Comparison of ENCODE assay signal across 1 cellular context in the genomic region with DNA sequence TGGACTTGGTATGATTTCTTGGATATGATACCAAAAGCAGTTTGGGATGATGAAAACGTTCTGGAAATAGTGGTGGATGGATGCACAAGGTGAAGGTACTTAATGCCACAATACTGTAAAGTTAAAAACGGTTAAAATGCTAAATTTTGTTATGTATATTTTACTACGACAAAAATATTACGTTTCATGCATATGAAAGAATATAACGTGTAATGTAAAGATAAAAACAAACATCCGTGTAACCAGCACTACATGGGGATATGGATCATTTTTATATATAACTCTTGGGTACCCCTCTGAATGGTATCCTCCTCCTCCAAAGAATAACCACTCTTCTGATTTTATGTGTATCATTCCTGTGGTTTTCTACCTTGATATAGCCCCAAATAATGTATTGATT.
TF ChIP-seq lines count a peak whose summit lies in the region.

No MANE protein-coding gene starts in this region.

TF ChIP-seq in K562, 482 proteins besides CTCF, POLR2A, EP300 and RAD21:
- TF ChIP-seq, protein P1, sequence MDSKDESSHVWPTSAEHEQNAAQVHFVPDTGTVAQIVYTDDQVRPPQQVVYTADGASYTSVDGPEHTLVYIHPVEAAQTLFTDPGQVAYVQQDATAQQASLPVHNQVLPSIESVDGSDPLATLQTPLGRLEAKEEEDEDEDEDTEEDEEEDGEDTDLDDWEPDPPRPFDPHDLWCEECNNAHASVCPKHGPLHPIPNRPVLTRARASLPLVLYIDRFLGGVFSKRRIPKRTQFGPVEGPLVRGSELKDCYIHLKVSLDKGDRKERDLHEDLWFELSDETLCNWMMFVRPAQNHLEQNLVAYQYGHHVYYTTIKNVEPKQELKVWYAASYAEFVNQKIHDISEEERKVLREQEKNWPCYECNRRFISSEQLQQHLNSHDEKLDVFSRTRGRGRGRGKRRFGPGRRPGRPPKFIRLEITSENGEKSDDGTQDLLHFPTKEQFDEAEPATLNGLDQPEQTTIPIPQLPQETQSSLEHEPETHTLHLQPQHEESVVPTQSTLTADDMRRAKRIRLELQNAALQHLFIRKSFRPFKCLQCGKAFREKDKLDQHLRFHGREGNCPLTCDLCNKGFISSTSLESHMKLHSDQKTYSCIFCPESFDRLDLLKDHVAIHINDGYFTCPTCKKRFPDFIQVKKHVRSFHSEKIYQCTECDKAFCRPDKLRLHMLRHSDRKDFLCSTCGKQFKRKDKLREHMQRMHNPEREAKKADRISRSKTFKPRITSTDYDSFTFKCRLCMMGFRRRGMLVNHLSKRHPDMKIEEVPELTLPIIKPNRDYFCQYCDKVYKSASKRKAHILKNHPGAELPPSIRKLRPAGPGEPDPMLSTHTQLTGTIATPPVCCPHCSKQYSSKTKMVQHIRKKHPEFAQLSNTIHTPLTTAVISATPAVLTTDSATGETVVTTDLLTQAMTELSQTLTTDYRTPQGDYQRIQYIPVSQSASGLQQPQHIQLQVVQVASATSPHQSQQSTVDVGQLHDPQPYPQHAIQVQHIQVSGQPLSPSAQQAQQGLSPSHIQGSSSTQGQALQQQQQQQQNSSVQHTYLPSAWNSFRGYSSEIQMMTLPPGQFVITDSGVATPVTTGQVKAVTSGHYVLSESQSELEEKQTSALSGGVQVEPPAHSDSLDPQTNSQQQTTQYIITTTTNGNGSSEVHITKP (IDR thresholded peaks at IDR 0.05; ENCODE audit: partially characterized antibody), result peak; percentile 80
- TF ChIP-seq XRCC3 (IDR thresholded peaks at IDR 0.05) (no peak), ZNF644 (tag; IDR thresholded peaks at IDR 0.05; ENCODE audit: low read depth) (0 out of 2 replicates have a peak, but pooled peaks have one; percentile 4)
- TF ChIP-seq, protein P2, sequence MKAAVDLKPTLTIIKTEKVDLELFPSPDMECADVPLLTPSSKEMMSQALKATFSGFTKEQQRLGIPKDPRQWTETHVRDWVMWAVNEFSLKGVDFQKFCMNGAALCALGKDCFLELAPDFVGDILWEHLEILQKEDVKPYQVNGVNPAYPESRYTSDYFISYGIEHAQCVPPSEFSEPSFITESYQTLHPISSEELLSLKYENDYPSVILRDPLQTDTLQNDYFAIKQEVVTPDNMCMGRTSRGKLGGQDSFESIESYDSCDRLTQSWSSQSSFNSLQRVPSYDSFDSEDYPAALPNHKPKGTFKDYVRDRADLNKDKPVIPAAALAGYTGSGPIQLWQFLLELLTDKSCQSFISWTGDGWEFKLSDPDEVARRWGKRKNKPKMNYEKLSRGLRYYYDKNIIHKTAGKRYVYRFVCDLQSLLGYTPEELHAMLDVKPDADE (conservative IDR thresholded peaks at IDR 0.05; ENCODE audit: control insufficient read depth, low read depth, low read length), result no peak
